In genomic region chr11:76209956-76210885, GRCh38 we compare ENCODE assay signal across 8 cellular contexts. TPM values are rescaled to one million over a fixed set of nuclear protein-coding genes. Genes with fewer than 3 reads are reported as not detected.
DNase-seq lines count a peak whose midpoint lies in the region; ATAC-seq and TF ChIP-seq lines count a peak whose summit lies in the region.

No MANE protein-coding gene starts in this region.

- peak overlapping the region; percentile 61 for H3K4me3 ChIP-seq in cardiac muscle cell

- H3K27me3 ChIP-seq in cardiac muscle cell, result peaks cover 39% of the 10 kb centered on the region

- intact Hi-C loops in posterior vena cava (cut with DNase I), result loop anchor here (5.0 to 10.0 kb wide), 3 partner anchors 102 to 305 kb away; no protein-coding TSS in a partner anchor

- no peaks in the 10 kb centered on the region for H3K9me3 ChIP-seq in cardiac muscle cell (ENCODE audit: low read depth)

- H3K36me3 ChIP-seq in cardiac muscle cell, result no peaks in the 10 kb centered on the region

- TF ChIP-seq CTCF in cardiac muscle cell (IDR thresholded peaks at IDR 0.05; ENCODE audit: low read depth, low read length), result no peak

- H3K27ac ChIP-seq in cardiac muscle cell, result no peak overlapping the region

- DNase-seq in NCI-H2196 (lab: John Stamatoyannopoulos, UW; ENCODE audit: unreplicated experiment) (peak; percentile 4), NCI-H2196 treated with DMSO at 0.1 percent for 48 hours (lab: John Stamatoyannopoulos, UW; ENCODE audit: unreplicated experiment) (no peak), NCI-H146 treated with DMSO at 0.1 percent for 48 hours (lab: John Stamatoyannopoulos, UW; ENCODE audit: unreplicated experiment) (peak; percentile 20), cardiac muscle cell (ENCODE audit: low read depth in 1 of 2, low spot score in 1 of 2) (peak; percentile 81 to 87), posterior vena cava (ENCODE audit: low spot score) (peak; percentile 94), NCI-H524 treated with DMSO at 0.1 percent for 48 hours (lab: John Stamatoyannopoulos, UW) (no peak)
- DNase-seq in activated naive CD4-positive, alpha-beta T cell treated with Interleukin-2 at 50 U/mL for 16 hours, result peak; percentile 15

- ATAC-seq in GM19452 (IDR thresholded peaks at IDR 0.05; ENCODE audit: unreplicated experiment), result no peak

- peaks cover 6% of the 10 kb centered on the region for H3K4me1 ChIP-seq in cardiac muscle cell (ENCODE audit: low read depth)

RNA-seq across cellular contexts. Expression of gene WNT11, which starts 3.9 kb away (rescaled TPM):
- total RNA-seq in cardiac muscle cell (107 and 114 TPM in 2 replicates), posterior vena cava (10 to 100 TPM; 39.2 to 59.3 TPM)
- 78.3 and 87.9 TPM in 2 replicates for polyA plus RNA-seq in cardiac muscle cell

Comparison
In these comparisons a context has a peak if more than half of its experiments do, and no peak if none do; other contexts are left out.
1. DNase-seq: peak in NCI-H2196 (single experiment), NCI-H146 treated with DMSO at 0.1 percent for 48 hours (single experiment), activated naive CD4-positive, alpha-beta T cell treated with Interleukin-2 at 50 U/mL for 16 hours (single experiment), cardiac muscle cell (2 of 2) and posterior vena cava (single experiment); none in NCI-H2196 treated with DMSO at 0.1 percent for 48 hours (single experiment) and NCI-H524 treated with DMSO at 0.1 percent for 48 hours (single experiment).